In the genomic region with DNA sequence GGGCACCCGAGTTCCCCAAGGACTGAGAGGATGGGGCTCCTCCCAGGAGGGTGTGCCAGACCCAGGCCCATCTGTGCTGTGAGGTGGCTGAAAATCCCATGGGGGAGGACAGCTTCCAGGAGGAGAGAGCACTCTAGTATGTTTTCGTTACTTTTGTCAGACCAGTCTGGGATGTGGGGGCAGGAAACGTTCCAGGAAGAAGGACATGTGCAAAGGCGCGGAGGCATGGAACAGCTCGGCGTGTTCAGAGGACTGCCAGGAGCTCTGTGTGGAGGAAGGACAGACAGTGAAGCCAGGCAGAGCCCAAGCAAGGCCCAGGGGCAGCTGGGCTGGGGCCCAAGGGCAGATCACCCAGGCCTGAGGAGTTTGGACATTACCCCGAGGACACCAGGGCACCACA, we compare ENCODE assay signal across 29 cellular contexts. TPM values are rescaled to one million over a fixed set of nuclear protein-coding genes. Genes with fewer than 3 reads are reported as not detected.
DNase-seq lines count a peak whose midpoint lies in the region; ATAC-seq, FAIRE-seq and TF ChIP-seq lines count a peak whose summit lies in the region.
"Had no signal": no experiment of that assay in that cellular context is flagged by ENCODE, and none has a peak within 500 bp of the region (broad histone marks: within the 10 kb centered on the region; RNA-seq: fewer than 3 reads in every experiment).

No MANE protein-coding gene starts in this region.

- peak overlapping the region; percentile 78 for H3K18ac ChIP-seq in neuronal stem cell (ENCODE audit: low read length)

- H3K4ac ChIP-seq in neuronal stem cell (ENCODE audit: low read length): peak overlapping the region; percentile 14

- peaks cover 1% of the 10 kb centered on the region for H3K79me1 ChIP-seq in neuronal stem cell (ENCODE audit: low read depth, low read length)

- H3K14ac ChIP-seq in neuronal stem cell (ENCODE audit: low read length): no peak overlapping the region

- no peak overlapping the region for H2AFZ ChIP-seq in neuronal stem cell (ENCODE audit: low read length)

- H3K27ac ChIP-seq in left ventricle myocardium inferior (replicated peaks) (peak overlapping the region; percentile 50), neuronal stem cell (replicated peaks; ENCODE audit: low read length) (no peak overlapping the region)

- H3K9me3 ChIP-seq in left ventricle myocardium inferior (replicated peaks) (no peaks in the 10 kb centered on the region), neuronal stem cell (replicated peaks in 1 of 2; ENCODE audit: control insufficient read depth in 2 of 2, insufficient read depth in 1 of 2, low read depth in 1 of 2, low read length in 2 of 2) (no peaks in the 10 kb centered on the region)

- H2BK12ac ChIP-seq in neuronal stem cell (ENCODE audit: low read length): no peak overlapping the region

- H2BK120ac ChIP-seq in neuronal stem cell (ENCODE audit: low read depth, low read length): peak overlapping the region; percentile 17

- H3K4me1 ChIP-seq in left ventricle myocardium inferior (peaks cover 86% of the 10 kb centered on the region), neuronal stem cell (ENCODE audit: control insufficient read depth in 2 of 2, insufficient read depth in 1 of 2, low read depth in 1 of 2, low read length in 2 of 2) (peaks cover 20 to 31% of the 10 kb centered on the region in 2 donors)

- ATAC-seq in left cardiac atrium: no peak
- no peak for ATAC-seq in GM21447 (IDR thresholded peaks at IDR 0.05; ENCODE audit: unreplicated experiment)

- intact Hi-C loops in left ventricle myocardium inferior (cut with micrococcal nuclease): no loop called here
- intact Hi-C loops in left cardiac atrium (cut with DNase I): no loop called here

- no CpG with 5 or more reads among the region's 8 CpGs for WGBS in neuronal stem cell (ENCODE audit: extremely low coverage in 2 of 2, insufficient read length in 2 of 2, insufficient replicate concordance in 1 of 2), 2 donors

- H3K27ac Mint-ChIP-seq in T-helper 2 cell treated with Interferon-gamma antibody and Interleukin-4, amounts not matched to agents 5 μg/mL and 100 μg/mL, for 36 hours: no peak overlapping the region
- H3K27ac Mint-ChIP-seq: CD4-positive, CD25-positive, alpha-beta regulatory T cell had no signal

- peak overlapping the region; percentile 63 for H2AK5ac ChIP-seq in neuronal stem cell (ENCODE audit: low read depth, low read length)

- H3K9me3 Mint-ChIP-seq in T-helper 2 cell treated with Interferon-gamma antibody and Interleukin-4, amounts not matched to agents 5 μg/mL and 100 μg/mL, for 36 hours: no peaks in the 10 kb centered on the region

- H3K4me1 Mint-ChIP-seq in T-helper 2 cell treated with Interferon-gamma antibody and Interleukin-4, amounts not matched to agents 5 μg/mL and 100 μg/mL, for 36 hours (ENCODE audit: low read depth): no peaks in the 10 kb centered on the region

- peak overlapping the region; percentile 73 for H2BK5ac ChIP-seq in neuronal stem cell (ENCODE audit: low read length)

- DNase-seq in left ventricle myocardium inferior: no peak
- DNase-seq in left cardiac atrium: no peak
- peak; percentile 5 for DNase-seq in epidermal melanocyte (ENCODE audit: insufficient read length, low spot score)
- DNase-seq in neuronal stem cell (ENCODE audit: low spot score): no peak
- DNase-seq in urothelium cell line (ENCODE audit: low spot score): no peak
- DNase-seq in DMS53 treated with DMSO at 0.1 percent for 48 hours (lab: John Stamatoyannopoulos, UW; ENCODE audit: unreplicated experiment): no peak
- DNase-seq in T-helper 2 cell treated with Interferon-gamma antibody and Interleukin-4, amounts not matched to agents 5 μg/mL and 100 μg/mL, for 36 hours (ENCODE audit: low spot score): no peak
- DNase-seq: 8988T; ACHN; CD4-positive, CD25-positive, alpha-beta regulatory T cell; KBM-7; MV-4-11; NCI-H1105; NCI-H1436 treated with DMSO at 0.1 percent for 48 hours; NCI-H2029; NCI-H446; NCI-H526 treated with DMSO at 0.1 percent for 48 hours; RPMI8226; SHP77 had no signal

- H3K36me3 ChIP-seq in left ventricle myocardium inferior (no peaks in the 10 kb centered on the region), neuronal stem cell (replicated peaks in 1 of 2; ENCODE audit: control insufficient read depth in 2 of 2, insufficient read depth in 2 of 2, low read length in 2 of 2) (peaks cover 0 to 2% of the 10 kb centered on the region in 2 donors)

- no peak overlapping the region for H3K23ac ChIP-seq in neuronal stem cell (ENCODE audit: low read depth, low read length, poor library complexity)

- no peaks in the 10 kb centered on the region for H3K36me3 Mint-ChIP-seq in T-helper 2 cell treated with Interferon-gamma antibody and Interleukin-4, amounts not matched to agents 5 μg/mL and 100 μg/mL, for 36 hours (ENCODE audit: low read depth)

- H4K8ac ChIP-seq in neuronal stem cell (ENCODE audit: low read depth, low read length): no peak overlapping the region

- H3K4me3 ChIP-seq in left ventricle myocardium inferior: no peak overlapping the region
- no peak overlapping the region for H3K4me3 ChIP-seq in neuronal stem cell (ENCODE audit: low read length in 2 of 2)

- no peak overlapping the region for H3K4me3 Mint-ChIP-seq in T-helper 2 cell treated with Interferon-gamma antibody and Interleukin-4, amounts not matched to agents 5 μg/mL and 100 μg/mL, for 36 hours
- H3K4me3 Mint-ChIP-seq: CD4-positive, CD25-positive, alpha-beta regulatory T cell had no signal

- TF ChIP-seq CTCF in left ventricle myocardium inferior (IDR thresholded peaks at IDR 0.05; ENCODE audit: borderline replicate concordance): no peak

- H3K4me2 ChIP-seq in neuronal stem cell (ENCODE audit: insufficient read depth, low read length, poor library complexity, severe bottlenecking): no peak overlapping the region

- no peak overlapping the region for H2BK15ac ChIP-seq in neuronal stem cell (ENCODE audit: low read length)

- H3K27me3 Mint-ChIP-seq in T-helper 2 cell treated with Interferon-gamma antibody and Interleukin-4, amounts not matched to agents 5 μg/mL and 100 μg/mL, for 36 hours (ENCODE audit: low read depth): peaks cover 19% of the 10 kb centered on the region

- H3K9ac ChIP-seq in neuronal stem cell (ENCODE audit: low read depth, low read length, poor library complexity): peak overlapping the region; percentile 54

- H3K27me3 ChIP-seq in left ventricle myocardium inferior (ENCODE audit: low read depth) (peaks cover 88% of the 10 kb centered on the region), neuronal stem cell (ENCODE audit: control insufficient read depth in 3 of 3, insufficient read depth in 3 of 3, low read depth in 1 of 3, low read length in 3 of 3) (peaks cover 0 to 62% (median 0%) of the 10 kb centered on the region in 3 experiments)

- H4K91ac ChIP-seq in neuronal stem cell (ENCODE audit: low read depth, low read length, poor library complexity): no peak overlapping the region

- peak; percentile 86 for FAIRE-seq in urothelium cell line (lab: Jason Lieb, UNC)
- FAIRE-seq: D721Med, H54 had no signal

RNA-seq across cellular contexts. Expression of a gene that starts 7.0 kb away (rescaled TPM):
- 12.9 TPM for total RNA-seq in left ventricle myocardium inferior
- total RNA-seq in left cardiac atrium: 10 to 100 TPM in 1 of 2 donors, 1 to 10 TPM in 1; 3.1 to 10.8 TPM
- polyA plus RNA-seq in neuronal stem cell (2013, experiment 1 of 2): 24.1 TPM
- 21.4 TPM for polyA plus RNA-seq in neuronal stem cell (2013, experiment 2 of 2)
- total RNA-seq: CD4-positive, CD25-positive, alpha-beta regulatory T cell; Daoy; G401; HT1080; LHCN-M2; MCF 10A; SK-MEL-5 had no signal
- polyA plus RNA-seq: BJ; CD4-positive, CD25-positive, alpha-beta regulatory T cell had no signal
